ENCODE assay signal across 9 cellular contexts in genomic region chr17:71975998-71976649, GRCh38.
DNase-seq lines count a peak whose midpoint lies in the region; ATAC-seq and TF ChIP-seq lines count a peak whose summit lies in the region.
"Had no signal": no experiment of that assay in that cellular context is flagged by ENCODE, and none has a peak within 500 bp of the region (broad histone marks: within the 10 kb centered on the region; RNA-seq: fewer than 3 reads in every experiment).

No MANE protein-coding gene starts in this region.

- H3K27me3 Mint-ChIP-seq in activated T-cell treated with anti-CD3 and anti-CD28 coated beads, Interleukin-2, amount 50 U/mL, for 72 hours (ENCODE audit: low read depth): no peaks in the 10 kb centered on the region

- H3K9me3 Mint-ChIP-seq in activated T-cell treated with anti-CD3 and anti-CD28 coated beads, Interleukin-2, amount 50 U/mL, for 72 hours: peaks cover 2 to 3% of the 10 kb centered on the region in 2 donors

- ATAC-seq in GM21381 (IDR thresholded peaks at IDR 0.05; ENCODE audit: unreplicated experiment) (no peak), GM19023 (IDR thresholded peaks at IDR 0.05; ENCODE audit: unreplicated experiment) (no peak)
- no peak for ATAC-seq in activated T-cell treated with anti-CD3 and anti-CD28 coated beads, Interleukin-2, amount 50 U/mL, for 72 hours (replicated peaks in 1 of 2)

- no peaks in the 10 kb centered on the region for H3K36me3 ChIP-seq in BJ (ENCODE audit: control insufficient read depth, insufficient read depth, low read length)
- H3K36me3 ChIP-seq in SJSA1: no peaks in the 10 kb centered on the region

- no peaks in the 10 kb centered on the region for H3K4me1 Mint-ChIP-seq in activated T-cell treated with anti-CD3 and anti-CD28 coated beads, Interleukin-2, amount 50 U/mL, for 72 hours (ENCODE audit: low read depth)

- no peak overlapping the region for H3K27ac ChIP-seq in SJSA1

- H3K4me1 ChIP-seq in SJSA1 (replicated peaks): peaks cover 6% of the 10 kb centered on the region; the same call in 1 of the 2 replicates

- CTCF ChIA-PET in BJ (lab: Yijun Ruan, JAX): no interaction called here

- H3K4me3 ChIP-seq in BJ (ENCODE audit: low read depth, low read length): no peak overlapping the region; the same call in 1 of the 2 replicates
- no peak overlapping the region for H3K4me3 ChIP-seq in SJSA1
- H3K4me3 ChIP-seq in fibroblast of villous mesenchyme (ENCODE audit: low read depth, low read length): no peak overlapping the region

- TF ChIP-seq CTCF in BJ (IDR thresholded peaks at IDR 0.05; ENCODE audit: insufficient read depth, low read depth, low read length) (no peak), fibroblast of villous mesenchyme (IDR thresholded peaks at IDR 0.05; ENCODE audit: insufficient read depth, low read depth, low read length) (no peak)

- H3K27me3 ChIP-seq in BJ (ENCODE audit: control insufficient read depth, insufficient read depth, low read length) (no peaks in the 10 kb centered on the region), SJSA1 (replicated peaks) (no peaks in the 10 kb centered on the region)

- H3K4me3 Mint-ChIP-seq in activated T-cell treated with anti-CD3 and anti-CD28 coated beads, Interleukin-2, amount 50 U/mL, for 72 hours: no peak overlapping the region

- no peak overlapping the region for H3K27ac Mint-ChIP-seq in activated T-cell treated with anti-CD3 and anti-CD28 coated beads, Interleukin-2, amount 50 U/mL, for 72 hours

- POLR2A ChIA-PET in BJ (lab: Charles Lee): interaction anchor here (0.7 kb wide), 1 partner anchor 9 kb away, joined by 3 read pairs; no protein-coding TSS in a partner anchor

- H3K36me3 Mint-ChIP-seq in activated T-cell treated with anti-CD3 and anti-CD28 coated beads, Interleukin-2, amount 50 U/mL, for 72 hours (ENCODE audit: insufficient read depth in 2 of 2): peaks cover 0 to under 1% of the 10 kb centered on the region in 2 donors

- H3K9me3 ChIP-seq in SJSA1 (replicated peaks): no peaks in the 10 kb centered on the region

- DNase-seq in BJ (ENCODE audit: low read depth) (peak; percentile 86), SJSA1 (ENCODE audit: low read depth in 1 of 2, low spot score in 2 of 2) (peak; percentile 56 to 79), fibroblast of villous mesenchyme (ENCODE audit: low read depth) (peak; percentile 84), occipital lobe (lab: John Stamatoyannopoulos, UW) (peak; percentile 73), NCI-H1105 (lab: John Stamatoyannopoulos, UW) (no peak)
- no peak for DNase-seq in activated T-cell treated with anti-CD3 and anti-CD28 coated beads, Interleukin-2, amount 50 U/mL, for 72 hours
- DNase-seq: NCI-H2081 treated with DMSO at 0.1 percent for 48 hours had no signal

Comparison
In these comparisons a context has a peak if more than half of its experiments do, and no peak if none do; other contexts are left out.
1. DNase-seq: peak in BJ (single experiment), SJSA1 (2 of 2), fibroblast of villous mesenchyme (single experiment) and occipital lobe (single experiment); none in activated T-cell treated with anti-CD3 and anti-CD28 coated beads, Interleukin-2, amount 50 U/mL, for 72 hours (0 of 2) and NCI-H1105 (single experiment).